ENCODE assay signal across 12 cellular contexts in the genomic region with DNA sequence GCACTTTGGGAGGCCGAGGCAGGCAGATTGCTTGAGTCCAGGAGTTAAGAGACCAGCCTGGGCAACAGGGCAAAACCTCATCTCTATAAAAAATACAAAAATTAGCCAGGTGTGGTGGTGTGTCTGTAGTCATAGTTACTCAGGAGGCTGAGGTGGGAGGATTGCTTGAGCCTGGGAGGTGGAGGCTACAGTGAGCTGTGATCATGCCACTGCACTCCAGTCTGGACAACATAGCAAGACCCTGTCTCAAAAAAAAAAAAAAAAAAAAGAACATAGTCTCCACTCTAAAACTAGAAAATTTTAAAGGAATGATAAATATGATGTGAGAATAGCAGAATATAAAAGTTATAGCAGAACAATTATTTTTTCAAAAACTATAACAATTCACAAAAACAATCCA. TPM values are rescaled to one million over a fixed set of nuclear protein-coding genes. Genes with fewer than 3 reads are reported as not detected.
"Had no signal": no experiment of that assay in that cellular context is flagged by ENCODE, and none has a peak within 500 bp of the region (broad histone marks: within the 10 kb centered on the region; RNA-seq: fewer than 3 reads in every experiment).

No MANE protein-coding gene starts in this region.

RNA-seq across cellular contexts. Expression of a gene that starts 10.5 kb away (rescaled TPM):
- total RNA-seq: smooth muscle cell had no signal

RNA-seq across cellular contexts. Expression of a gene that starts 17.5 kb away (rescaled TPM):
- total RNA-seq: neural crest cell, omental fat pad, osteocyte, pulmonary artery endothelial cell, right atrium auricular region, smooth muscle cell had no signal
- polyA plus RNA-seq: pancreas, spleen, thymus, urinary bladder had no signal

RNA-seq across cellular contexts. Expression of a gene that starts 23.5 kb away (rescaled TPM):
- total RNA-seq: neural crest cell, smooth muscle cell, suprapubic skin had no signal
- polyA plus RNA-seq: naive thymus-derived CD8-positive, alpha-beta T cell; smooth muscle cell had no signal
